Comparison of ENCODE assay signal across 8 cellular contexts in the genomic region with DNA sequence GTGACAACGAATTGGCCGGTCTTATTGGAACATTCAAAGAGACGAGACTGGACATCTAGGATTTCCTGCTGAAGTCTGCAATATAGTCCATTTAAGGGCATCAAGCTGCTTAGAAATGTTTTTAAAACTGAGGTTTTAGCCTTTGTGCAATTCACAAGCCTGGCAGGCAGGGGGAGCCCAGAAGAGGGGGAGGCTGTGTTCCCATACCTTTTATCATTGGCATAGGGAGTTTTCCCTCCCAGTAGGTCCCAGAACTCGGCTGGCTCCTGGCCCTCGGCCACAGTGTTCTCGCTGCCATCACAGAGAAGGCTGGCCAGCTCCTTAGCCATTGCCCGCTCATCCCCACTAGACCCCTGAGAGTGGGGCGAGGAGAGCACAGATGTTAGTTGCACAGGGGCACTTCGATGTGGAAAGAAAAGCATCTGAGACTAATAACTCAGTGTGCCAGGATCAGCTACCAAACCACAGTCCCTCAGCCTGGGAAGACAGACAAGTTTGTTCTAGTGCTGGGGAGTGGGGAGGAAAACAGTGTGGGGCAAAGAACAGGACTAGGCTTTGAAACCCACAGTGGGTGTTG. TPM values are rescaled to one million over a fixed set of nuclear protein-coding genes. Genes with fewer than 3 reads are reported as not detected.
A peak's percentile ranks its signal among the peaks of the same experiment; 100 is the strongest.
DNase-seq lines count a peak whose midpoint lies in the region; ATAC-seq, FAIRE-seq and TF ChIP-seq lines count a peak whose summit lies in the region.

No MANE protein-coding gene starts in this region.

- H3K79me2 ChIP-seq in OCI-LY1 (ENCODE audit: insufficient read depth, low read length), result no peaks in the 10 kb centered on the region

- H3F3A ChIP-seq in OCI-LY1 (ENCODE audit: insufficient read depth, low read length), result no peaks in the 10 kb centered on the region

- H3K9me2 ChIP-seq in OCI-LY1 (ENCODE audit: low read depth, low read length), result no peaks in the 10 kb centered on the region

- peak; percentile 72 for FAIRE-seq in H54 (lab: Jason Lieb, UNC)

- TF ChIP-seq POLR2A in H54 (IDR thresholded peaks at IDR 0.05; ENCODE audit: low read depth, low read length), result no peak

- H3K27me3 Mint-ChIP-seq in CD14-positive monocyte (ENCODE audit: low read depth in 3 of 3), result peaks cover 0 to 2% (median 0%) of the 10 kb centered on the region in 3 donors

- H3K27ac Mint-ChIP-seq in CD14-positive monocyte, result peak overlapping the region in 1 of 7 donors; percentile 10

- no peaks in the 10 kb centered on the region for H3K27me3 ChIP-seq in OCI-LY1 (ENCODE audit: insufficient read depth, low read length)

- H3K36me3 Mint-ChIP-seq in CD14-positive monocyte, result peaks cover 58 to 59% of the 10 kb centered on the region in 2 donors

- peaks cover 0 to 2% (median 0%) of the 10 kb centered on the region in 7 donors for H3K9me3 Mint-ChIP-seq in CD14-positive monocyte

- ATAC-seq in HG03342 (IDR thresholded peaks at IDR 0.05; ENCODE audit: unreplicated experiment) (no peak), HG03378 (IDR thresholded peaks at IDR 0.05; ENCODE audit: unreplicated experiment) (no peak)

- intact Hi-C loops in CD14-positive monocyte (cut with micrococcal nuclease), result no loop called here

- no peak overlapping the region for H3K4me3 ChIP-seq in OCI-LY1 (ENCODE audit: low read depth, low read length, poor library complexity, severe bottlenecking)

- peaks cover 4% of the 10 kb centered on the region; the same call in 1 of the 2 replicates for H3K36me3 ChIP-seq in OCI-LY1 (ENCODE audit: insufficient read depth, low read length)

- H4K20me1 ChIP-seq in OCI-LY1 (ENCODE audit: insufficient read depth, low read length), result no peaks in the 10 kb centered on the region

- H3K4me2 ChIP-seq in OCI-LY1 (ENCODE audit: low read length), result no peak overlapping the region

- H3K4me1 Mint-ChIP-seq in CD14-positive monocyte, result no peaks in the 10 kb centered on the region

- no peak for DNase-seq in CD14-positive monocyte (ENCODE audit: low spot score)
- peak; percentile 57 for DNase-seq in H54 (ENCODE audit: insufficient read length, low spot score)
- DNase-seq in amniotic epithelial cell (ENCODE audit: low read depth), result peak; percentile 43
- peak; percentile 67 for DNase-seq in hepatic stellate cell (ENCODE audit: low spot score)
- DNase-seq in stimulated activated CD4-positive, alpha-beta T cell treated with anti-CD3 and anti-CD28 coated beads, Interleukin-15, amount 100 ng/mL, for 24 hours, result peak; percentile 33

- TF ChIP-seq CTCF in CD14-positive monocyte (IDR thresholded peaks at IDR 0.05), result peak; percentile 74
- peak; percentile 73 for TF ChIP-seq CTCF in OCI-LY1 (IDR thresholded peaks at IDR 0.05; ENCODE audit: low read length)

- no peak overlapping the region for H3K27ac ChIP-seq in OCI-LY1 (ENCODE audit: low read depth, low read length, poor library complexity, severe bottlenecking)

- no peak overlapping the region for H2AFZ ChIP-seq in OCI-LY1 (ENCODE audit: low read length)

- H3K9me3 ChIP-seq in OCI-LY1 (ENCODE audit: low read length), result no peaks in the 10 kb centered on the region

- no peaks in the 10 kb centered on the region for H3K4me1 ChIP-seq in OCI-LY1 (ENCODE audit: insufficient read depth, low read length, severe bottlenecking)

- H3K4me3 Mint-ChIP-seq in CD14-positive monocyte, result no peak overlapping the region

- no peak overlapping the region for H3K9ac ChIP-seq in OCI-LY1 (ENCODE audit: low read length)

RNA-seq across cellular contexts. Expression of a gene that starts 15.1 kb away (rescaled TPM):
- polyA plus RNA-seq in CD14-positive monocyte, result under 1 TPM in 1 of 2 donors, not detected in 1; 0.11 TPM

RNA-seq across cellular contexts. Expression of a gene that starts 20.8 kb away (rescaled TPM):
- 10 to 100 TPM; 21.8 to 22.6 TPM for polyA plus RNA-seq in CD14-positive monocyte

RNA-seq across cellular contexts. Expression of a gene that starts 31.0 kb away (rescaled TPM):
- polyA plus RNA-seq in CD14-positive monocyte, result 1 to 10 TPM; 3.4 to 4.2 TPM

RNA-seq across cellular contexts. Expression of a gene that starts 31.5 kb away (rescaled TPM):
- polyA plus RNA-seq in CD14-positive monocyte, result 1 to 10 TPM; 3.4 to 3.7 TPM

RNA-seq across cellular contexts. Expression of a gene that starts 36.5 kb away (rescaled TPM):
- polyA plus RNA-seq in CD14-positive monocyte, result not detected
